Comparison of ENCODE assay signal across 22 cellular contexts in genomic region chr7:88329532-88330463, GRCh38. TPM values are rescaled to one million over a fixed set of nuclear protein-coding genes. Genes with fewer than 3 reads are reported as not detected.
A peak's percentile ranks its signal among the peaks of the same experiment; 100 is the strongest.
DNase-seq lines count a peak whose midpoint lies in the region; ATAC-seq lines count a peak whose summit lies in the region.
"Had no signal": no experiment of that assay in that cellular context is flagged by ENCODE, and none has a peak within 500 bp of the region (broad histone marks: within the 10 kb centered on the region; RNA-seq: fewer than 3 reads in every experiment).

No MANE protein-coding gene starts in this region.

- no peak overlapping the region for H3K4me2 ChIP-seq in neuronal stem cell (ENCODE audit: insufficient read depth, low read length, poor library complexity, severe bottlenecking)
- H3K4me2 ChIP-seq: KMS-11 had no signal

- no peak overlapping the region for H3K27ac ChIP-seq in neuronal stem cell (replicated peaks; ENCODE audit: low read length)
- H3K27ac ChIP-seq: C4-2B, KMS-11 had no signal

- H3K4me3 Mint-ChIP-seq in stimulated activated naive CD8-positive, alpha-beta T cell treated with anti-CD3 and anti-CD28 coated beads, Interleukin-15, amount 100 ng/mL, for 72 hours: no peak overlapping the region
- no peak overlapping the region for H3K4me3 Mint-ChIP-seq in stimulated activated memory B cell treated with anti-CD40 and anti-IgM and Interleukin-4, amounts not matched to agents 10 μg/mL and 1 μg/mL and 100 μg/mL, for 72 hours
- H3K4me3 Mint-ChIP-seq: CD8-positive, alpha-beta memory T cell had no signal

- no peak overlapping the region for H3K27ac Mint-ChIP-seq in stimulated activated naive CD8-positive, alpha-beta T cell treated with anti-CD3 and anti-CD28 coated beads, Interleukin-15, amount 100 ng/mL, for 72 hours
- no peak overlapping the region for H3K27ac Mint-ChIP-seq in stimulated activated memory B cell treated with anti-CD40 and anti-IgM and Interleukin-4, amounts not matched to agents 10 μg/mL and 1 μg/mL and 100 μg/mL, for 72 hours
- H3K27ac Mint-ChIP-seq: CD8-positive, alpha-beta memory T cell had no signal

- H3K4me1 ChIP-seq in neuronal stem cell (ENCODE audit: control insufficient read depth in 2 of 2, insufficient read depth in 1 of 2, low read depth in 1 of 2, low read length in 2 of 2): no peaks in the 10 kb centered on the region

- no peak overlapping the region for H2BK5ac ChIP-seq in neuronal stem cell (ENCODE audit: low read length)

- H3K14ac ChIP-seq in neuronal stem cell (ENCODE audit: low read length): no peak overlapping the region

- no peaks in the 10 kb centered on the region for H3K79me1 ChIP-seq in neuronal stem cell (ENCODE audit: low read depth, low read length)

- H3K18ac ChIP-seq in neuronal stem cell (ENCODE audit: low read length): no peak overlapping the region

- no peak overlapping the region for H4K91ac ChIP-seq in neuronal stem cell (ENCODE audit: low read depth, low read length, poor library complexity)

- H3K4me1 Mint-ChIP-seq in stimulated activated naive CD8-positive, alpha-beta T cell treated with anti-CD3 and anti-CD28 coated beads, Interleukin-15, amount 100 ng/mL, for 72 hours: peaks cover 1% of the 10 kb centered on the region
- H3K4me1 Mint-ChIP-seq in stimulated activated memory B cell treated with anti-CD40 and anti-IgM and Interleukin-4, amounts not matched to agents 10 μg/mL and 1 μg/mL and 100 μg/mL, for 72 hours: no peaks in the 10 kb centered on the region
- H3K4me1 Mint-ChIP-seq: CD8-positive, alpha-beta memory T cell had no signal

- no peak overlapping the region for H2AFZ ChIP-seq in neuronal stem cell (ENCODE audit: low read length)

- H2AK5ac ChIP-seq in neuronal stem cell (ENCODE audit: low read depth, low read length): no peak overlapping the region

- H3K9ac ChIP-seq in neuronal stem cell (ENCODE audit: low read depth, low read length, poor library complexity): no peak overlapping the region
- H3K9ac ChIP-seq: KMS-11 had no signal

- no peak overlapping the region for H3K4me3 ChIP-seq in neuronal stem cell (ENCODE audit: low read length in 2 of 2)

- peak overlapping the region; percentile 52 for H4K8ac ChIP-seq in neuronal stem cell (ENCODE audit: low read depth, low read length)

- H3K9me3 Mint-ChIP-seq in stimulated activated naive CD8-positive, alpha-beta T cell treated with anti-CD3 and anti-CD28 coated beads, Interleukin-15, amount 100 ng/mL, for 72 hours: no peaks in the 10 kb centered on the region
- H3K9me3 Mint-ChIP-seq in stimulated activated memory B cell treated with anti-CD40 and anti-IgM and Interleukin-4, amounts not matched to agents 10 μg/mL and 1 μg/mL and 100 μg/mL, for 72 hours: no peaks in the 10 kb centered on the region
- H3K9me3 Mint-ChIP-seq: CD8-positive, alpha-beta memory T cell had no signal

- ATAC-seq in stimulated activated naive CD8-positive, alpha-beta T cell treated with anti-CD3 and anti-CD28 coated beads, Interleukin-15, amount 100 ng/mL, for 72 hours: peak; percentile 15
- no peak for ATAC-seq in stimulated activated naive CD8-positive, alpha-beta T cell treated with anti-CD3 and anti-CD28 coated beads, Interleukin-15, Interleukin-2, amounts not matched to agents 100 U/mL and 50 U/mL, for 24 hours
- ATAC-seq in stimulated activated memory B cell treated with anti-CD40 and anti-IgM and Interleukin-4, amounts not matched to agents 10 μg/mL and 1 μg/mL and 100 μg/mL, for 72 hours: peak; percentile 9
- ATAC-seq in HG02938 (IDR thresholded peaks at IDR 0.05; ENCODE audit: unreplicated experiment) (no peak), GM21360 (IDR thresholded peaks at IDR 0.05; ENCODE audit: unreplicated experiment) (no peak)
- ATAC-seq: HCT116, Panc1 had no signal

- no peaks in the 10 kb centered on the region for H3K27me3 ChIP-seq in neuronal stem cell (ENCODE audit: control insufficient read depth in 3 of 3, insufficient read depth in 3 of 3, low read depth in 1 of 3, low read length in 3 of 3)

- DNase-seq in stimulated activated naive CD8-positive, alpha-beta T cell treated with anti-CD3 and anti-CD28 coated beads, Interleukin-15, amount 100 ng/mL, for 72 hours: no peak
- DNase-seq in stimulated activated naive CD8-positive, alpha-beta T cell treated with anti-CD3 and anti-CD28 coated beads, Interleukin-15, Interleukin-2, amounts not matched to agents 100 U/mL and 50 U/mL, for 24 hours: no peak
- no peak for DNase-seq in neuronal stem cell (ENCODE audit: low spot score)
- no peak for DNase-seq in SIG-M5 (lab: John Stamatoyannopoulos, UW)
- no peak for DNase-seq in NCI-H526 treated with DMSO at 0.1 percent for 48 hours (lab: John Stamatoyannopoulos, UW)
- DNase-seq: Calu3; CD8-positive, alpha-beta memory T cell; DMS153; GOT3; IMR-90; NCI-H1105 treated with DMSO at 0.1 percent for 48 hours; NCI-H2029 treated with DMSO at 0.1 percent for 48 hours; NCI-H226; NCI-H524; NCI-H82 had no signal

- H3K4ac ChIP-seq in neuronal stem cell (ENCODE audit: low read length): no peak overlapping the region

- WGBS in neuronal stem cell (ENCODE audit: extremely low coverage in 2 of 2, insufficient read length in 2 of 2, insufficient replicate concordance in 1 of 2), 2 donors: no CpG with 5 or more reads among the region's 10 CpGs

- no peaks in the 10 kb centered on the region for H3K27me3 Mint-ChIP-seq in stimulated activated naive CD8-positive, alpha-beta T cell treated with anti-CD3 and anti-CD28 coated beads, Interleukin-15, amount 100 ng/mL, for 72 hours
- no peaks in the 10 kb centered on the region for H3K27me3 Mint-ChIP-seq in stimulated activated memory B cell treated with anti-CD40 and anti-IgM and Interleukin-4, amounts not matched to agents 10 μg/mL and 1 μg/mL and 100 μg/mL, for 72 hours

- H3K36me3 Mint-ChIP-seq in stimulated activated memory B cell treated with anti-CD40 and anti-IgM and Interleukin-4, amounts not matched to agents 10 μg/mL and 1 μg/mL and 100 μg/mL, for 72 hours: no peaks in the 10 kb centered on the region
- H3K36me3 Mint-ChIP-seq: CD8-positive, alpha-beta memory T cell had no signal

- no peak overlapping the region for H2BK12ac ChIP-seq in neuronal stem cell (ENCODE audit: low read length)

- no peak overlapping the region for H2BK15ac ChIP-seq in neuronal stem cell (ENCODE audit: low read length)

- no peak overlapping the region for H3K23ac ChIP-seq in neuronal stem cell (ENCODE audit: low read depth, low read length, poor library complexity)

- no peaks in the 10 kb centered on the region for H3K36me3 ChIP-seq in neuronal stem cell (replicated peaks in 1 of 2; ENCODE audit: control insufficient read depth in 2 of 2, insufficient read depth in 2 of 2, low read length in 2 of 2)

- no peaks in the 10 kb centered on the region for H3K9me3 ChIP-seq in neuronal stem cell (replicated peaks in 1 of 2; ENCODE audit: control insufficient read depth in 2 of 2, insufficient read depth in 1 of 2, low read depth in 1 of 2, low read length in 2 of 2)

- H2BK120ac ChIP-seq in neuronal stem cell (ENCODE audit: low read depth, low read length): no peak overlapping the region

RNA-seq across cellular contexts. Expression of gene STEAP4, which starts 23.1 kb away (rescaled TPM):
- not detected for polyA plus RNA-seq in neuronal stem cell (2013, experiment 1 of 2)
- not detected for polyA plus RNA-seq in neuronal stem cell (2013, experiment 2 of 2)
- polyA plus RNA-seq: CD8-positive, alpha-beta memory T cell; IMR-90 had no signal

Comparison
In these comparisons a context has a peak if more than half of its experiments do, and no peak if none do; other contexts are left out.
1. ATAC-seq: peak in stimulated activated naive CD8-positive, alpha-beta T cell treated with anti-CD3 and anti-CD28 coated beads, Interleukin-15, amount 100 ng/mL, for 72 hours (single experiment) and stimulated activated memory B cell treated with anti-CD40 and anti-IgM and Interleukin-4, amounts not matched to agents 10 μg/mL and 1 μg/mL and 100 μg/mL, for 72 hours (single experiment); none in stimulated activated naive CD8-positive, alpha-beta T cell treated with anti-CD3 and anti-CD28 coated beads, Interleukin-15, Interleukin-2, amounts not matched to agents 100 U/mL and 50 U/mL, for 24 hours (single experiment), HG02938 (single experiment) and GM21360 (single experiment).